Comparison of ENCODE assay signal across 18 cellular contexts in the genomic region with DNA sequence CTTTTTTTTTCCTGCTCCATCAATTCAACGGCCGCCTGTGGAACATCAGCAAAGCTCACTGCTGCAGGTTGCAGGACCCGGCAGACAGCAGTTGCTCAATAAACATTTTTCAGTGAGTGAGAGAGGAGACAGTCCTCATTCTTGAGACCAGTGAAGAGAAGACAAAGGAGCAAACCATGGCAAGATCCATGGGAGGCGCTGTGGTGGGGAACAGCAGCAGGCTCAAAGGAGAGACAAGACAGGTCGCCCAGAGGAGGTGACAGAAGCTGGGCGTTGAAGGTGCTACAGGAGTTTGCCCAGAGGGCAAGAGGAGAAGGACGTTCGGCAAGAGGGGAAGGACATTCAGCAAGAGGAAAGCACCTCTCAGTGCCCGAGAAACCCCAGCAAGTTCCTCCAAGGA.
DNase-seq lines count a peak whose midpoint lies in the region; ATAC-seq and TF ChIP-seq lines count a peak whose summit lies in the region.
"Had no signal": no experiment of that assay in that cellular context is flagged by ENCODE, and none has a peak within 500 bp of the region (broad histone marks: within the 10 kb centered on the region; RNA-seq: fewer than 3 reads in every experiment).

No MANE protein-coding gene starts in this region.

- H3K27me3 ChIP-seq in BLaER1 treated with 17β-estradiol and CSF1 and Interleukin-3, amounts not matched to agents 10 nM and 100 nM: peaks cover 0 to 16% (median 0%) of the 10 kb centered on the region in 11 experiments; a peak in 3 of 22 replicates
- H3K27me3 ChIP-seq in HCT116 (ENCODE audit: insufficient read depth, low read length) (peaks cover 10% of the 10 kb centered on the region; the same call in 1 of the 2 replicates), endodermal cell (ENCODE audit: control insufficient read depth, insufficient read depth, low read length, poor library complexity, severe bottlenecking) (no peaks in the 10 kb centered on the region), neuronal stem cell (ENCODE audit: control insufficient read depth in 3 of 3, insufficient read depth in 3 of 3, low read depth in 1 of 3, low read length in 3 of 3) (peaks cover 0 to 15% (median 0%) of the 10 kb centered on the region in 3 experiments)
- H3K27me3 ChIP-seq: BE2C had no signal

- H3K4me1 Mint-ChIP-seq in endodermal cell (peaks cover 21% of the 10 kb centered on the region), natural killer cell (no peaks in the 10 kb centered on the region)
- H3K4me1 Mint-ChIP-seq: CD14-positive monocyte; CD4-positive, alpha-beta memory T cell had no signal

- H2AK5ac ChIP-seq in neuronal stem cell (ENCODE audit: low read depth, low read length): no peak overlapping the region

- H3K9ac ChIP-seq in BLaER1 treated with 17β-estradiol and CSF1 and Interleukin-3, amounts not matched to agents 10 nM and 100 nM: no peak overlapping the region
- H3K9ac ChIP-seq in HCT116 (ENCODE audit: low read length) (no peak overlapping the region), endodermal cell (ENCODE audit: extremely low read depth, low read length, poor library complexity, severe bottlenecking) (no peak overlapping the region), neuronal stem cell (ENCODE audit: low read depth, low read length, poor library complexity) (no peak overlapping the region)

- H2BK12ac ChIP-seq in neuronal stem cell (ENCODE audit: low read length): no peak overlapping the region

- peaks cover 19 to 51% (median 40%) of the 10 kb centered on the region in 10 experiments for H3K4me1 ChIP-seq in BLaER1 treated with 17β-estradiol and CSF1 and Interleukin-3, amounts not matched to agents 10 nM and 100 nM
- no peaks in the 10 kb centered on the region for H3K4me1 ChIP-seq in HCT116 (ENCODE audit: control insufficient read depth in 1 of 2, insufficient read depth in 2 of 2, low read length in 2 of 2)
- peaks cover 8% of the 10 kb centered on the region for H3K4me1 ChIP-seq in endodermal cell (ENCODE audit: control insufficient read depth, insufficient read depth, low read length)
- peaks cover 4 to 13% of the 10 kb centered on the region in 2 donors for H3K4me1 ChIP-seq in neuronal stem cell (ENCODE audit: control insufficient read depth in 2 of 2, insufficient read depth in 1 of 2, low read depth in 1 of 2, low read length in 2 of 2)

- ATAC-seq in HCT116: no peak; the same call in 1 of the 2 replicates
- ATAC-seq in HG02759 (IDR thresholded peaks at IDR 0.05; ENCODE audit: unreplicated experiment): no peak
- no peak for ATAC-seq in natural killer cell
- ATAC-seq: K562 had no signal

- H2BK120ac ChIP-seq in neuronal stem cell (ENCODE audit: low read depth, low read length): no peak overlapping the region

- no peak overlapping the region for H3K4me3 Mint-ChIP-seq in endodermal cell
- H3K4me3 Mint-ChIP-seq in natural killer cell: no peak overlapping the region
- H3K4me3 Mint-ChIP-seq: CD4-positive, alpha-beta memory T cell; HFFc6 had no signal

- H3K79me1 ChIP-seq in neuronal stem cell (ENCODE audit: low read depth, low read length): no peaks in the 10 kb centered on the region

- CTCF ChIA-PET in HCT116 (lab: Charles Lee): interaction anchor here (0.6 kb wide), 1 partner anchor 85 kb away, joined by 5 read pairs; no protein-coding TSS in a partner anchor

- H3K36me3 Mint-ChIP-seq in endodermal cell (ENCODE audit: low read depth) (peaks cover 3% of the 10 kb centered on the region), natural killer cell (no peaks in the 10 kb centered on the region)
- H3K36me3 Mint-ChIP-seq: CD14-positive monocyte; CD4-positive, alpha-beta memory T cell had no signal

- peak overlapping the region in 8 of 11 experiments; percentile 3 to 57 (median 40); a peak in 13 of 22 replicates for H3K4me2 ChIP-seq in BLaER1 treated with 17β-estradiol and CSF1 and Interleukin-3, amounts not matched to agents 10 nM and 100 nM
- no peak overlapping the region for H3K4me2 ChIP-seq in HCT116 (ENCODE audit: low read length)
- H3K4me2 ChIP-seq in neuronal stem cell (ENCODE audit: insufficient read depth, low read length, poor library complexity, severe bottlenecking): no peak overlapping the region

- peaks cover 7% of the 10 kb centered on the region for H3K9me3 Mint-ChIP-seq in endodermal cell
- no peaks in the 10 kb centered on the region for H3K9me3 Mint-ChIP-seq in natural killer cell

- no peaks in the 10 kb centered on the region for H3K79me2 ChIP-seq in HCT116 (ENCODE audit: insufficient read depth, low read length)

- peak overlapping the region; percentile 3 for H2BK15ac ChIP-seq in neuronal stem cell (ENCODE audit: low read length)

- H2AFZ ChIP-seq in HCT116 (ENCODE audit: low read depth, low read length, poor library complexity, severe bottlenecking) (no peak overlapping the region), neuronal stem cell (ENCODE audit: low read length) (no peak overlapping the region)

- H3K27ac ChIP-seq in BLaER1 treated with 17β-estradiol and CSF1 and Interleukin-3, amounts not matched to agents 10 nM and 100 nM: no peak overlapping the region
- H3K27ac ChIP-seq in HCT116 (ENCODE audit: low read depth, low read length) (no peak overlapping the region), endodermal cell (ENCODE audit: low read depth, low read length) (no peak overlapping the region), neuronal stem cell (replicated peaks; ENCODE audit: low read length) (no peak overlapping the region)

- WGBS in endodermal cell (ENCODE audit: insufficient coverage in 1 of 2, insufficient read length in 1 of 2), 2 experiments: 84 to 91% methylated on average over 7 to 9 of the region's 9 CpGs
- WGBS in neuronal stem cell (ENCODE audit: extremely low coverage in 2 of 2, insufficient read length in 2 of 2, insufficient replicate concordance in 1 of 2), 2 donors: no CpG with 5 or more reads among the region's 9 CpGs

- no peak overlapping the region for H3K4ac ChIP-seq in neuronal stem cell (ENCODE audit: low read length)

- 0 out of 6 replicates have a peak, but pooled peaks of 2 of the 3 experiments have one; percentile 2 to 10 for TF ChIP-seq CTCF in HCT116 (IDR thresholded peaks at IDR 0.05 in 2 of 3, conservative IDR thresholded peaks at IDR 0.05 in 1 of 3; ENCODE audit: borderline replicate concordance in 1 of 3, insufficient read depth in 1 of 3, low read depth in 2 of 3, low read length in 2 of 3)
- peak; percentile 36 for TF ChIP-seq CTCF in endodermal cell (conservative IDR thresholded peaks at IDR 0.05)
- TF ChIP-seq CTCF in natural killer cell (IDR thresholded peaks at IDR 0.05): no peak

- no peak overlapping the region for H3K4me3 ChIP-seq in BLaER1 treated with 17β-estradiol and CSF1 and Interleukin-3, amounts not matched to agents 10 nM and 100 nM
- H3K4me3 ChIP-seq in HCT116 (replicated peaks in 1 of 2; ENCODE audit: low read depth in 1 of 2, low read length in 2 of 2) (no peak overlapping the region), endodermal cell (ENCODE audit: low read length) (no peak overlapping the region), neuronal stem cell (ENCODE audit: low read length in 2 of 2) (no peak overlapping the region)
- H3K4me3 ChIP-seq: K562 had no signal

- DNase-seq in HCT116 (ENCODE audit: low read depth, low spot score): no peak
- DNase-seq in endodermal cell: peak; percentile 63
- no peak for DNase-seq in neuronal stem cell (ENCODE audit: low spot score)
- DNase-seq in natural killer cell: no peak
- no peak for DNase-seq in NCI-H187 (lab: John Stamatoyannopoulos, UW)
- DNase-seq: ACHN; BE2C; CD4-positive, alpha-beta memory T cell; DMS153; DMS79; GDM1; HCEC 1CT; HFFc6; IMR-90 had no signal

- H3K27me3 Mint-ChIP-seq in endodermal cell (ENCODE audit: insufficient read depth) (peaks cover 1% of the 10 kb centered on the region), natural killer cell (ENCODE audit: low read depth in 2 of 2) (peaks cover 15 to 17% of the 10 kb centered on the region in 2 donors)

- no peak overlapping the region for H3K14ac ChIP-seq in neuronal stem cell (ENCODE audit: low read length)

- no peak overlapping the region for H4K8ac ChIP-seq in neuronal stem cell (ENCODE audit: low read depth, low read length)

- POLR2A ChIA-PET in HCT116 (lab: Charles Lee): no interaction called here

- H2BK5ac ChIP-seq in neuronal stem cell (ENCODE audit: low read length): no peak overlapping the region

- H4K91ac ChIP-seq in neuronal stem cell (ENCODE audit: low read depth, low read length, poor library complexity): no peak overlapping the region

- BruUV-seq in HCT116 (replicated peaks; lab: Mats Ljungman, UMichigan): no TSS peak

- TF ChIP-seq POLR2A in HCT116 (IDR thresholded peaks at IDR 0.05; ENCODE audit: borderline replicate concordance, extremely low read depth, insufficient read depth, insufficient read length): no peak

- H3K27ac Mint-ChIP-seq in endodermal cell (no peak overlapping the region), natural killer cell (no peak overlapping the region)
- H3K27ac Mint-ChIP-seq: CD14-positive monocyte; CD4-positive, alpha-beta memory T cell; HFFc6 had no signal

- H3K18ac ChIP-seq in neuronal stem cell (ENCODE audit: low read length): no peak overlapping the region

- intact Hi-C loops in HCT116 (cut with micrococcal nuclease) (no loop called here), natural killer cell (cut with micrococcal nuclease) (no loop called here)

- no peaks in the 10 kb centered on the region for H3K9me2 ChIP-seq in HCT116 (ENCODE audit: insufficient read depth)

- peak overlapping the region; percentile 5 for H3K23ac ChIP-seq in neuronal stem cell (ENCODE audit: low read depth, low read length, poor library complexity)

- H3K9me3 ChIP-seq in BLaER1 treated with 17β-estradiol and CSF1 and Interleukin-3, amounts not matched to agents 10 nM and 100 nM (replicated peaks in 1 of 11): peaks cover 10 to 27% (median 19%) of the 10 kb centered on the region in 11 experiments; a peak in 19 of 22 replicates
- no peaks in the 10 kb centered on the region for H3K9me3 ChIP-seq in HCT116 (ENCODE audit: control insufficient read depth in 1 of 2, insufficient read depth in 1 of 2, low read depth in 1 of 2, low read length in 2 of 2)
- peaks cover 6% of the 10 kb centered on the region for H3K9me3 ChIP-seq in endodermal cell (ENCODE audit: control insufficient read depth, low read length)
- peaks cover 3 to 5% of the 10 kb centered on the region in 2 donors for H3K9me3 ChIP-seq in neuronal stem cell (replicated peaks in 1 of 2; ENCODE audit: control insufficient read depth in 2 of 2, insufficient read depth in 1 of 2, low read depth in 1 of 2, low read length in 2 of 2)
- H3K9me3 ChIP-seq: BE2C had no signal

- no peak for TF ChIP-seq RAD21 in HCT116 (IDR thresholded peaks at IDR 0.05; ENCODE audit: low read depth)

- H4K20me1 ChIP-seq in BLaER1 treated with 17β-estradiol and CSF1 and Interleukin-3, amounts not matched to agents 10 nM and 100 nM: peaks cover 0 to 4% (median 0%) of the 10 kb centered on the region in 11 experiments; a peak in 1 of 22 replicates
- H4K20me1 ChIP-seq in HCT116 (ENCODE audit: insufficient read depth): no peaks in the 10 kb centered on the region

- RAD21 ChIA-PET in HCT116 (lab: Charles Lee; ENCODE audit: low non-redundant PET in 1 of 2, low total read pairs in 2 of 2, uncharacterized antibody in 2 of 2, unreplicated experiment in 2 of 2): no interaction called here

- H3K36me3 ChIP-seq in BLaER1 treated with 17β-estradiol and CSF1 and Interleukin-3, amounts not matched to agents 10 nM and 100 nM: no peaks in the 10 kb centered on the region
- H3K36me3 ChIP-seq in HCT116 (ENCODE audit: control insufficient read depth in 1 of 2, insufficient read depth in 2 of 2, low read length in 2 of 2): no peaks in the 10 kb centered on the region
- no peaks in the 10 kb centered on the region for H3K36me3 ChIP-seq in endodermal cell (ENCODE audit: control insufficient read depth, insufficient read depth, low read length)
- H3K36me3 ChIP-seq in neuronal stem cell (replicated peaks in 1 of 2; ENCODE audit: control insufficient read depth in 2 of 2, insufficient read depth in 2 of 2, low read length in 2 of 2): no peaks in the 10 kb centered on the region
- H3K36me3 ChIP-seq: BE2C had no signal

Comparison
In these comparisons a context has a peak if more than half of its experiments do, and no peak if none do; other contexts are left out.
1. H3K4me2 ChIP-seq: peak in BLaER1 treated with 17β-estradiol and CSF1 and Interleukin-3, amounts not matched to agents 10 nM and 100 nM (8 of 11); none in HCT116 (single experiment) and neuronal stem cell (single experiment).